Comparison of ENCODE assay signal across 1 cellular context in genomic region chr14:77469539-77469938, GRCh38.
TF ChIP-seq lines count a peak whose summit lies in the region.

No MANE protein-coding gene starts in this region.

TF ChIP-seq in WTC11, 78 proteins besides CTCF, POLR2A, EP300 and RAD21:
- TF ChIP-seq, protein P1, sequence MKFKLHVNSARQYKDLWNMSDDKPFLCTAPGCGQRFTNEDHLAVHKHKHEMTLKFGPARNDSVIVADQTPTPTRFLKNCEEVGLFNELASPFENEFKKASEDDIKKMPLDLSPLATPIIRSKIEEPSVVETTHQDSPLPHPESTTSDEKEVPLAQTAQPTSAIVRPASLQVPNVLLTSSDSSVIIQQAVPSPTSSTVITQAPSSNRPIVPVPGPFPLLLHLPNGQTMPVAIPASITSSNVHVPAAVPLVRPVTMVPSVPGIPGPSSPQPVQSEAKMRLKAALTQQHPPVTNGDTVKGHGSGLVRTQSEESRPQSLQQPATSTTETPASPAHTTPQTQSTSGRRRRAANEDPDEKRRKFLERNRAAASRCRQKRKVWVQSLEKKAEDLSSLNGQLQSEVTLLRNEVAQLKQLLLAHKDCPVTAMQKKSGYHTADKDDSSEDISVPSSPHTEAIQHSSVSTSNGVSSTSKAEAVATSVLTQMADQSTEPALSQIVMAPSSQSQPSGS (CRISPR knock-in tag; IDR thresholded peaks at IDR 0.05; ENCODE audit: borderline replicate concordance, low read depth), result no peak
- TF ChIP-seq ZNF671 (CRISPR knock-in tag; IDR thresholded peaks at IDR 0.05), result no peak
